2 cellular contexts compared by ENCODE assay signal in genomic region chr12:12919666-12920435, GRCh38.
TF ChIP-seq lines count a peak whose summit lies in the region.

No MANE protein-coding gene starts in this region.

TF ChIP-seq in HepG2, 621 proteins besides CTCF, POLR2A, EP300 and RAD21:
- peak; percentile 18; the same call in 1 of the 2 replicates for TF ChIP-seq CEBPB (IDR thresholded peaks at IDR 0.05; ENCODE audit: borderline replicate concordance, low read depth, low read length)
- no peak for TF ChIP-seq ZNF564 (CRISPR knock-in tag; IDR thresholded peaks at IDR 0.05)

TF ChIP-seq in neural cell, 6 proteins besides CTCF, POLR2A, EP300 and RAD21:
- no peak for TF ChIP-seq TAF1 (IDR thresholded peaks at IDR 0.05; ENCODE audit: low read depth)
- TF ChIP-seq POLR2AphosphoS5 (IDR thresholded peaks at IDR 0.05): peak; percentile 19
- TF ChIP-seq MXI1 (conservative IDR thresholded peaks at IDR 0.05; ENCODE audit: poor library complexity, severe bottlenecking): no peak
- TF ChIP-seq, protein P1, sequence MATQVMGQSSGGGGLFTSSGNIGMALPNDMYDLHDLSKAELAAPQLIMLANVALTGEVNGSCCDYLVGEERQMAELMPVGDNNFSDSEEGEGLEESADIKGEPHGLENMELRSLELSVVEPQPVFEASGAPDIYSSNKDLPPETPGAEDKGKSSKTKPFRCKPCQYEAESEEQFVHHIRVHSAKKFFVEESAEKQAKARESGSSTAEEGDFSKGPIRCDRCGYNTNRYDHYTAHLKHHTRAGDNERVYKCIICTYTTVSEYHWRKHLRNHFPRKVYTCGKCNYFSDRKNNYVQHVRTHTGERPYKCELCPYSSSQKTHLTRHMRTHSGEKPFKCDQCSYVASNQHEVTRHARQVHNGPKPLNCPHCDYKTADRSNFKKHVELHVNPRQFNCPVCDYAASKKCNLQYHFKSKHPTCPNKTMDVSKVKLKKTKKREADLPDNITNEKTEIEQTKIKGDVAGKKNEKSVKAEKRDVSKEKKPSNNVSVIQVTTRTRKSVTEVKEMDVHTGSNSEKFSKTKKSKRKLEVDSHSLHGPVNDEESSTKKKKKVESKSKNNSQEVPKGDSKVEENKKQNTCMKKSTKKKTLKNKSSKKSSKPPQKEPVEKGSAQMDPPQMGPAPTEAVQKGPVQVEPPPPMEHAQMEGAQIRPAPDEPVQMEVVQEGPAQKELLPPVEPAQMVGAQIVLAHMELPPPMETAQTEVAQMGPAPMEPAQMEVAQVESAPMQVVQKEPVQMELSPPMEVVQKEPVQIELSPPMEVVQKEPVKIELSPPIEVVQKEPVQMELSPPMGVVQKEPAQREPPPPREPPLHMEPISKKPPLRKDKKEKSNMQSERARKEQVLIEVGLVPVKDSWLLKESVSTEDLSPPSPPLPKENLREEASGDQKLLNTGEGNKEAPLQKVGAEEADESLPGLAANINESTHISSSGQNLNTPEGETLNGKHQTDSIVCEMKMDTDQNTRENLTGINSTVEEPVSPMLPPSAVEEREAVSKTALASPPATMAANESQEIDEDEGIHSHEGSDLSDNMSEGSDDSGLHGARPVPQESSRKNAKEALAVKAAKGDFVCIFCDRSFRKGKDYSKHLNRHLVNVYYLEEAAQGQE (IDR thresholded peaks at IDR 0.05; ENCODE audit: borderline replicate concordance): no peak
- TF ChIP-seq SMC3 (conservative IDR thresholded peaks at IDR 0.05; ENCODE audit: poor library complexity): no peak
- TF ChIP-seq EZH2 (IDR thresholded peaks at IDR 0.05; ENCODE audit: borderline replicate concordance, insufficient read depth, low read length, poor library complexity, severe bottlenecking): no peak
